In genomic region chr15:77865106-77865630, GRCh38 we compare ENCODE assay signal across 15 cellular contexts.
A peak's percentile ranks its signal among the peaks of the same experiment; 100 is the strongest.
DNase-seq lines count a peak whose midpoint lies in the region; ATAC-seq and TF ChIP-seq lines count a peak whose summit lies in the region.
"Had no signal": no experiment of that assay in that cellular context is flagged by ENCODE, and none has a peak within 500 bp of the region (broad histone marks: within the 10 kb centered on the region; RNA-seq: fewer than 3 reads in every experiment).

No MANE protein-coding gene starts in this region.

- intact Hi-C loops in transverse colon (cut with DNase I; ENCODE audit: low total_unique reads) = no loop called here

- H2AFZ ChIP-seq in mesenchymal stem cell (ENCODE audit: low read depth, low read length) = no peak overlapping the region

- no peak overlapping the region for H3K23ac ChIP-seq in mesenchymal stem cell (ENCODE audit: low read length in 2 of 2)

- no peak overlapping the region for H4K91ac ChIP-seq in mesenchymal stem cell (ENCODE audit: low read length)

- no peak overlapping the region for H4K8ac ChIP-seq in mesenchymal stem cell (ENCODE audit: low read length)

- in situ Hi-C loops in transverse colon (cut with MboI; ENCODE audit: low pct_ligation_motif_present in 1 of 4, low pct_unique_long_range_greater_than_20kb in 1 of 4, low sequenced_read_pairs in 3 of 4) = no loop called here

- H3K4me1 ChIP-seq in mesenchymal stem cell (ENCODE audit: control insufficient read depth, insufficient read depth, low read depth, low read length) (peaks cover 45% of the 10 kb centered on the region), transverse colon (peaks cover 0 to under 1% (median 0%) of the 10 kb centered on the region in 4 donors)
- H3K4me1 ChIP-seq: Caco-2 had no signal

- H2BK15ac ChIP-seq in mesenchymal stem cell (ENCODE audit: low read depth, poor library complexity, severe bottlenecking) = no peak overlapping the region

- no peak overlapping the region for H3K18ac ChIP-seq in mesenchymal stem cell (ENCODE audit: low read depth in 1 of 2, low read length in 2 of 2)

- no peak overlapping the region for H3K9ac ChIP-seq in mesenchymal stem cell (ENCODE audit: low read length)
- H3K9ac ChIP-seq: BLaER1 had no signal

- H2BK12ac ChIP-seq in mesenchymal stem cell (ENCODE audit: low read length in 2 of 2) = no peak overlapping the region

- no peak overlapping the region for H3K4ac ChIP-seq in mesenchymal stem cell (ENCODE audit: low read depth in 1 of 2, low read length in 2 of 2)

- H2AK5ac ChIP-seq in mesenchymal stem cell (ENCODE audit: low read length, severe bottlenecking) = peak overlapping the region; percentile 13

- DNase-seq in activated effector memory CD4-positive, alpha-beta T cell treated with anti-CD3 and anti-CD28 coated beads, Interleukin-2, amount 50 U/mL, for 16 hours = peak; percentile 14
- no peak for DNase-seq in activated effector memory CD4-positive, alpha-beta T cell treated with Interleukin-2 at 50 U/mL for 16 hours
- DNase-seq in coronary artery (ENCODE audit: low spot score) = peak; percentile 61
- DNase-seq in mesenchymal stem cell = no peak
- peak; percentile 4 for DNase-seq in transverse colon
- DNase-seq in NCI-H2227 treated with DMSO at 0.1 percent for 48 hours (lab: John Stamatoyannopoulos, UW) = no peak
- no peak for DNase-seq in NCI-H2171 treated with DMSO at 0.1 percent for 48 hours (lab: John Stamatoyannopoulos, UW)
- DNase-seq: Caco-2; CD8-positive, alpha-beta memory T cell; GF-D8 had no signal

- H3K27me3 ChIP-seq in mesenchymal stem cell (ENCODE audit: control insufficient read depth in 1 of 2, insufficient read depth in 1 of 2, low read length in 2 of 2) (peaks cover 7 to 78% of the 10 kb centered on the region in 2 experiments), transverse colon (no peaks in the 10 kb centered on the region)
- H3K27me3 ChIP-seq: BLaER1 had no signal

- no peak for TF ChIP-seq EP300 in transverse colon (IDR thresholded peaks at IDR 0.05; ENCODE audit: low read depth)

- H3K14ac ChIP-seq in mesenchymal stem cell (ENCODE audit: low read length in 2 of 2) = no peak overlapping the region

- TF ChIP-seq CTCF in coronary artery (IDR thresholded peaks at IDR 0.05) (no peak), transverse colon (IDR thresholded peaks at IDR 0.05) (no peak)

- H3K4me3 ChIP-seq in coronary artery = no peak overlapping the region
- H3K4me3 ChIP-seq in mesenchymal stem cell (ENCODE audit: insufficient read depth in 1 of 2, low read depth in 1 of 2, low read length in 2 of 2) = no peak overlapping the region
- H3K4me3 ChIP-seq in transverse colon = no peak overlapping the region
- H3K4me3 ChIP-seq: BLaER1 had no signal

- 81% methylated on average over 6 of the region's 7 CpGs for WGBS in mesenchymal stem cell
- WGBS in transverse colon (ENCODE audit: low coverage in 1 of 2), 2 donors = 95% methylated on average over 4 of the region's 7 CpGs; no CpG with 5 or more reads in 1 of the 2 donors

- no peak overlapping the region for H2BK120ac ChIP-seq in mesenchymal stem cell (ENCODE audit: low read depth, low read length)

- H2BK5ac ChIP-seq in mesenchymal stem cell (ENCODE audit: low read depth, low read length, poor library complexity, severe bottlenecking) = no peak overlapping the region

- H3K36me3 ChIP-seq in mesenchymal stem cell (ENCODE audit: control insufficient read depth in 1 of 2, insufficient read depth in 2 of 2, low read depth in 1 of 2, low read length in 2 of 2) (peaks cover 0 to 3% of the 10 kb centered on the region in 2 experiments), transverse colon (no peaks in the 10 kb centered on the region)
- H3K36me3 ChIP-seq: BLaER1 had no signal

- H3K27ac ChIP-seq in coronary artery = no peak overlapping the region
- H3K27ac ChIP-seq in mesenchymal stem cell (ENCODE audit: low read length, poor library complexity, severe bottlenecking) = no peak overlapping the region
- H3K27ac ChIP-seq in transverse colon = no peak overlapping the region
- H3K27ac ChIP-seq: 22Rv1, BLaER1, HL-60 had no signal

- no peak for TF ChIP-seq POLR2A in transverse colon (IDR thresholded peaks at IDR 0.05)

- no peaks in the 10 kb centered on the region for H3K79me1 ChIP-seq in mesenchymal stem cell (replicated peaks; ENCODE audit: low read length, poor library complexity, severe bottlenecking)

- no peak for ATAC-seq in HG03520 (IDR thresholded peaks at IDR 0.05; ENCODE audit: unreplicated experiment)
- ATAC-seq: HCT116 had no signal

- no peak overlapping the region for H3K4me2 ChIP-seq in mesenchymal stem cell (ENCODE audit: low read length, poor library complexity, severe bottlenecking)
- H3K4me2 ChIP-seq: BLaER1 had no signal

- H3K9me3 ChIP-seq in mesenchymal stem cell (ENCODE audit: control insufficient read depth, low read length) = no peaks in the 10 kb centered on the region
- no peaks in the 10 kb centered on the region for H3K9me3 ChIP-seq in transverse colon
- H3K9me3 ChIP-seq: BLaER1, Caco-2 had no signal

Comparison
In these comparisons a context has a peak if more than half of its experiments do, and no peak if none do; other contexts are left out.
1. DNase-seq: peak in activated effector memory CD4-positive, alpha-beta T cell treated with anti-CD3 and anti-CD28 coated beads, Interleukin-2, amount 50 U/mL, for 16 hours (single experiment), coronary artery (single experiment) and transverse colon (single experiment); none in activated effector memory CD4-positive, alpha-beta T cell treated with Interleukin-2 at 50 U/mL for 16 hours (single experiment), mesenchymal stem cell (single experiment), NCI-H2227 treated with DMSO at 0.1 percent for 48 hours (single experiment) and NCI-H2171 treated with DMSO at 0.1 percent for 48 hours (single experiment).